In genomic region chr4:138192113-138192512, GRCh38 we compare ENCODE assay signal across 13 cellular contexts. TPM values are rescaled to one million over a fixed set of nuclear protein-coding genes. Genes with fewer than 3 reads are reported as not detected.
DNase-seq lines count a peak whose midpoint lies in the region; ATAC-seq and TF ChIP-seq lines count a peak whose summit lies in the region.
"Had no signal": no experiment of that assay in that cellular context is flagged by ENCODE, and none has a peak within 500 bp of the region (broad histone marks: within the 10 kb centered on the region; RNA-seq: fewer than 3 reads in every experiment).

No MANE protein-coding gene starts in this region.

- peaks cover 2% of the 10 kb centered on the region for H3K27me3 Mint-ChIP-seq in GM23338 (ENCODE audit: insufficient read depth, low read depth, poor library complexity)

- H3K4me3 Mint-ChIP-seq in GM23338: no peak overlapping the region
- H3K4me3 Mint-ChIP-seq: CD8-positive, alpha-beta T cell had no signal

- no peaks in the 10 kb centered on the region for H3F3A ChIP-seq in GM23338 (replicated peaks; ENCODE audit: low read depth)

- no peaks in the 10 kb centered on the region for H3K9me2 ChIP-seq in GM23338 (ENCODE audit: insufficient read depth)

- TF ChIP-seq CTCF in GM23338 (conservative IDR thresholded peaks at IDR 0.05; ENCODE audit: low read depth in 2 of 2) (no peak), epithelial cell of esophagus (IDR thresholded peaks at IDR 0.05; ENCODE audit: insufficient read depth, low read depth, low read length, missing control alignments) (no peak)

- peaks cover 11% of the 10 kb centered on the region; the same call in 2 of the 3 replicates for H3K36me3 Mint-ChIP-seq in GM23338 (ENCODE audit: low read depth)
- H3K36me3 Mint-ChIP-seq: CD8-positive, alpha-beta T cell had no signal

- no peaks in the 10 kb centered on the region for H3K36me3 ChIP-seq in GM23338 (ENCODE audit: insufficient read depth)

- no peak overlapping the region for H3K4me2 ChIP-seq in GM23338

- no peak for ATAC-seq in GM23338
- ATAC-seq in GM21737 (IDR thresholded peaks at IDR 0.05; ENCODE audit: unreplicated experiment): no peak
- ATAC-seq in HG03469 (IDR thresholded peaks at IDR 0.05; ENCODE audit: unreplicated experiment): no peak
- ATAC-seq: CD8-positive, alpha-beta T cell had no signal

- no peaks in the 10 kb centered on the region; the same call in 1 of the 2 replicates for H3K79me2 ChIP-seq in GM23338 (replicated peaks; ENCODE audit: insufficient read depth)

- H3K4me3 ChIP-seq in GM23338 (no peak overlapping the region), epithelial cell of esophagus (ENCODE audit: low read length) (no peak overlapping the region)
- H3K4me3 ChIP-seq: SK-N-MC, skin epidermis had no signal

- no peak overlapping the region for H3K27ac ChIP-seq in GM23338 (ENCODE audit: low read depth)
- H3K27ac ChIP-seq: SK-N-MC, skin epidermis had no signal

- no peaks in the 10 kb centered on the region for H4K20me1 ChIP-seq in GM23338 (replicated peaks; ENCODE audit: insufficient read depth)

- peaks cover 11% of the 10 kb centered on the region; the same call in 2 of the 3 replicates for H3K4me1 Mint-ChIP-seq in GM23338

- no peaks in the 10 kb centered on the region for H3K27me3 ChIP-seq in GM23338 (ENCODE audit: insufficient read depth)

- H3K4me1 ChIP-seq in GM23338 (ENCODE audit: insufficient read depth): no peaks in the 10 kb centered on the region

- H3K27ac Mint-ChIP-seq in GM23338: no peak overlapping the region
- H3K27ac Mint-ChIP-seq: CD8-positive, alpha-beta T cell had no signal

- H2AFZ ChIP-seq in GM23338: no peak overlapping the region

- DNase-seq in Daoy (ENCODE audit: low read depth): peak; percentile 40
- DNase-seq in GM23338 (ENCODE audit: low spot score): peak; percentile 32
- DNase-seq in LoVo (ENCODE audit: low spot score): peak; percentile 68
- DNase-seq in epithelial cell of esophagus (ENCODE audit: low read depth): peak; percentile 57
- DNase-seq in nucleus accumbens (lab: John Stamatoyannopoulos, UW): no peak
- no peak for DNase-seq in NCI-H2196 (lab: John Stamatoyannopoulos, UW; ENCODE audit: unreplicated experiment)
- DNase-seq: activated CD4-positive, alpha-beta T cell treated with anti-CD3 and anti-CD28 coated beads, Interleukin-2, amount 50 U/mL, for 48 hours; CD8-positive, alpha-beta T cell; NCI-H2171 treated with DMSO at 0.1 percent for 48 hours had no signal

- H3K9me3 Mint-ChIP-seq in GM23338: no peaks in the 10 kb centered on the region
- H3K9me3 Mint-ChIP-seq: CD8-positive, alpha-beta T cell had no signal

TF ChIP-seq in GM23338, 12 proteins besides CTCF, POLR2A, EP300 and RAD21 (continues in another document):
- TF ChIP-seq CREB1 (CRISPR knock-in tag; IDR thresholded peaks at IDR 0.05; ENCODE audit: low read depth): no peak
- no peak for TF ChIP-seq EZH2 (IDR thresholded peaks at IDR 0.05; ENCODE audit: low read depth, unreplicated experiment)
- no peak for TF ChIP-seq ZNF331 (CRISPR knock-in tag; IDR thresholded peaks at IDR 0.05; ENCODE audit: low read depth)
- TF ChIP-seq REST (IDR thresholded peaks at IDR 0.05; ENCODE audit: unreplicated experiment): no peak
- TF ChIP-seq ZNF114 (CRISPR knock-in tag; IDR thresholded peaks at IDR 0.05): no peak
- no peak for TF ChIP-seq STAT1 (IDR thresholded peaks at IDR 0.05; ENCODE audit: unreplicated experiment)
- TF ChIP-seq, protein P1, sequence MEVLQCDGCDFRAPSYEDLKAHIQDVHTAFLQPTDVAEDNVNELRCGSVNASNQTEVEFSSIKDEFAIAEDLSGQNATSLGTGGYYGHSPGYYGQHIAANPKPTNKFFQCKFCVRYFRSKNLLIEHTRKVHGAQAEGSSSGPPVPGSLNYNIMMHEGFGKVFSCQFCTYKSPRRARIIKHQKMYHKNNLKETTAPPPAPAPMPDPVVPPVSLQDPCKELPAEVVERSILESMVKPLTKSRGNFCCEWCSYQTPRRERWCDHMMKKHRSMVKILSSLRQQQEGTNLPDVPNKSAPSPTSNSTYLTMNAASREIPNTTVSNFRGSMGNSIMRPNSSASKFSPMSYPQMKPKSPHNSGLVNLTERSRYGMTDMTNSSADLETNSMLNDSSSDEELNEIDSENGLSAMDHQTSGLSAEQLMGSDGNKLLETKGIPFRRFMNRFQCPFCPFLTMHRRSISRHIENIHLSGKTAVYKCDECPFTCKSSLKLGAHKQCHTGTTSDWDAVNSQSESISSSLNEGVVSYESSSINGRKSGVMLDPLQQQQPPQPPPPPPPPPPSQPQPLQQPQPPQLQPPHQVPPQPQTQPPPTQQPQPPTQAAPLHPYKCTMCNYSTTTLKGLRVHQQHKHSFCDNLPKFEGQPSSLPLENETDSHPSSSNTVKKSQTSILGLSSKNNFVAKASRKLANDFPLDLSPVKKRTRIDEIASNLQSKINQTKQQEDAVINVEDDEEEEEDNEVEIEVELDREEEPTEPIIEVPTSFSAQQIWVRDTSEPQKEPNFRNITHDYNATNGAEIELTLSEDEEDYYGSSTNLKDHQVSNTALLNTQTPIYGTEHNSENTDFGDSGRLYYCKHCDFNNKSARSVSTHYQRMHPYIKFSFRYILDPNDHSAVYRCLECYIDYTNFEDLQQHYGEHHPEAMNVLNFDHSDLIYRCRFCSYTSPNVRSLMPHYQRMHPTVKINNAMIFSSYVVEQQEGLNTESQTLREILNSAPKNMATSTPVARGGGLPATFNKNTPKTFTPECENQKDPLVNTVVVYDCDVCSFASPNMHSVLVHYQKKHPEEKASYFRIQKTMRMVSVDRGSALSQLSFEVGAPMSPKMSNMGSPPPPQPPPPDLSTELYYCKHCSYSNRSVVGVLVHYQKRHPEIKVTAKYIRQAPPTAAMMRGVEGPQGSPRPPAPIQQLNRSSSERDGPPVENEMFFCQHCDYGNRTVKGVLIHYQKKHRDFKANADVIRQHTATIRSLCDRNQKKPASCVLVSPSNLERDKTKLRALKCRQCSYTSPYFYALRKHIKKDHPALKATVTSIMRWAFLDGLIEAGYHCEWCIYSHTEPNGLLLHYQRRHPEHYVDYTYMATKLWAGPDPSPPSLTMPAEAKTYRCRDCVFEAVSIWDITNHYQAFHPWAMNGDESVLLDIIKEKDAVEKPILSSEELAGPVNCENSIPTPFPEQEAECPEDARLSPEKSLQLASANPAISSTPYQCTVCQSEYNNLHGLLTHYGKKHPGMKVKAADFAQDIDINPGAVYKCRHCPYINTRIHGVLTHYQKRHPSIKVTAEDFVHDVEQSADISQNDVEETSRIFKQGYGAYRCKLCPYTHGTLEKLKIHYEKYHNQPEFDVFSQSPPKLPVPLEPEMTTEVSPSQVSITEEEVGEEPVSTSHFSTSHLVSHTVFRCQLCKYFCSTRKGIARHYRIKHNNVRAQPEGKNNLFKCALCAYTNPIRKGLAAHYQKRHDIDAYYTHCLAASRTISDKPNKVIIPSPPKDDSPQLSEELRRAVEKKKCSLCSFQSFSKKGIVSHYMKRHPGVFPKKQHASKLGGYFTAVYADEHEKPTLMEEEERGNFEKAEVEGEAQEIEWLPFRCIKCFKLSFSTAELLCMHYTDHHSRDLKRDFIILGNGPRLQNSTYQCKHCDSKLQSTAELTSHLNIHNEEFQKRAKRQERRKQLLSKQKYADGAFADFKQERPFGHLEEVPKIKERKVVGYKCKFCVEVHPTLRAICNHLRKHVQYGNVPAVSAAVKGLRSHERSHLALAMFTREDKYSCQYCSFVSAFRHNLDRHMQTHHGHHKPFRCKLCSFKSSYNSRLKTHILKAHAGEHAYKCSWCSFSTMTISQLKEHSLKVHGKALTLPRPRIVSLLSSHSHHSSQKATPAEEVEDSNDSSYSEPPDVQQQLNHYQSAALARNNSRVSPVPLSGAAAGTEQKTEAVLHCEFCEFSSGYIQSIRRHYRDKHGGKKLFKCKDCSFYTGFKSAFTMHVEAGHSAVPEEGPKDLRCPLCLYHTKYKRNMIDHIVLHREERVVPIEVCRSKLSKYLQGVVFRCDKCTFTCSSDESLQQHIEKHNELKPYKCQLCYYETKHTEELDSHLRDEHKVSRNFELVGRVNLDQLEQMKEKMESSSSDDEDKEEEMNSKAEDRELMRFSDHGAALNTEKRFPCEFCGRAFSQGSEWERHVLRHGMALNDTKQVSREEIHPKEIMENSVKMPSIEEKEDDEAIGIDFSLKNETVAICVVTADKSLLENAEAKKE (CRISPR knock-in tag; IDR thresholded peaks at IDR 0.05): no peak
- no peak for TF ChIP-seq JUNB (IDR thresholded peaks at IDR 0.05; ENCODE audit: unreplicated experiment)
- TF ChIP-seq NANOG (IDR thresholded peaks at IDR 0.05; ENCODE audit: borderline replicate concordance): no peak
- no peak for TF ChIP-seq POLR2AphosphoS5 (IDR thresholded peaks at IDR 0.05; ENCODE audit: low read depth)
- no peak for TF ChIP-seq EZH2phosphoT487 (IDR thresholded peaks at IDR 0.05; ENCODE audit: unreplicated experiment)

RNA-seq across cellular contexts. Expression of gene SLC7A11, which starts 50.0 kb away (rescaled TPM):
- 3.0 and 3.6 TPM in 2 replicates for total RNA-seq in Daoy (2014; rRNA removed; shearing (Covaris generic))
- total RNA-seq in GM23338 (2014; rRNA removed; shearing (Covaris generic)): 32.2 and 33.9 TPM in 2 replicates
- 8.3 and 10.0 TPM in 2 replicates for polyA plus RNA-seq in GM23338 (2016; fragmentation: Nextera tagmentation; extraction: Ambion mirVana)
- total RNA-seq: CD8-positive, alpha-beta T cell had no signal

Comparison
In these comparisons a context has a peak if more than half of its experiments do, and no peak if none do; other contexts are left out.
1. DNase-seq: peak in Daoy (single experiment), GM23338 (single experiment), LoVo (single experiment) and epithelial cell of esophagus (single experiment); none in nucleus accumbens (0 of 56) and NCI-H2196 (single experiment).